In the genomic region with DNA sequence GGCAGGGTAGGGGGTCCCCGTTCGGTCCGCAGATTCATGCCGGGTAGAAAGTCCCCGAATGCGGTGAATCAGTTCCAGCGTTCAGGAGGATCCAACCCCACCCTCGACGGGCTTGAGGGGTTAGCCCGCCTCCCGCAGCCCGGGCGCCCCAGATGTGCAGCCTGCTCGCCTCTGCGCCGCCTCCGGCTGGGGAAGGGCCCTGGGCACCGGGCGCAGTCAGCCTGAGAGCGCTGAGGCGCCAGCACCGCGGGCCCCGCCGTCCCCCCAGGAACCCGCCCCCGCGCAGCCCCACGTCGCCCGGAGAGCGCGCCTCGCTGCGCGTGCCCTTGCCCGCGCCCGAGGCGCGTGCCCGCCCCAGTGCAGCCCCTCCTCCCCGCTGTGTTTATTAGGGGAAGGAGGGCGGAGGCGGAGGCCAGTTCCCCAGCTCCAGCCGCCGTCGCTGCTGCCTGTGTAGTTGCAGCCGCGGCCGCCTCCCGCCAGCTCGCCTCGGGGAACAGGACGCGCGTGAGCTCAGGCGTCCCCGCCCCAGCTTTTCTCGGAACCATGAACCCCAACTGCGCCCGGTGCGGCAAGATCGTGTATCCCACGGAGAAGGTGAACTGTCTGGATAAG, we compare ENCODE assay signal across 1 cellular context.
TF ChIP-seq lines count a peak whose summit lies in the region.

A gene with protein sequence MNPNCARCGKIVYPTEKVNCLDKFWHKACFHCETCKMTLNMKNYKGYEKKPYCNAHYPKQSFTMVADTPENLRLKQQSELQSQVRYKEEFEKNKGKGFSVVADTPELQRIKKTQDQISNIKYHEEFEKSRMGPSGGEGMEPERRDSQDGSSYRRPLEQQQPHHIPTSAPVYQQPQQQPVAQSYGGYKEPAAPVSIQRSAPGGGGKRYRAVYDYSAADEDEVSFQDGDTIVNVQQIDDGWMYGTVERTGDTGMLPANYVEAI (plus strand): TSS at position 412 of the 612 bp plus-strand sequence. CDS start 132 bp downstream, at position 544.

TF ChIP-seq in A549, 52 proteins besides CTCF, POLR2A, EP300 and RAD21 (continued from another document):
- TF ChIP-seq MAFK (IDR thresholded peaks at IDR 0.05; ENCODE audit: partially characterized antibody), result no peak
